ENCODE assay signal across 8 cellular contexts in the genomic region with DNA sequence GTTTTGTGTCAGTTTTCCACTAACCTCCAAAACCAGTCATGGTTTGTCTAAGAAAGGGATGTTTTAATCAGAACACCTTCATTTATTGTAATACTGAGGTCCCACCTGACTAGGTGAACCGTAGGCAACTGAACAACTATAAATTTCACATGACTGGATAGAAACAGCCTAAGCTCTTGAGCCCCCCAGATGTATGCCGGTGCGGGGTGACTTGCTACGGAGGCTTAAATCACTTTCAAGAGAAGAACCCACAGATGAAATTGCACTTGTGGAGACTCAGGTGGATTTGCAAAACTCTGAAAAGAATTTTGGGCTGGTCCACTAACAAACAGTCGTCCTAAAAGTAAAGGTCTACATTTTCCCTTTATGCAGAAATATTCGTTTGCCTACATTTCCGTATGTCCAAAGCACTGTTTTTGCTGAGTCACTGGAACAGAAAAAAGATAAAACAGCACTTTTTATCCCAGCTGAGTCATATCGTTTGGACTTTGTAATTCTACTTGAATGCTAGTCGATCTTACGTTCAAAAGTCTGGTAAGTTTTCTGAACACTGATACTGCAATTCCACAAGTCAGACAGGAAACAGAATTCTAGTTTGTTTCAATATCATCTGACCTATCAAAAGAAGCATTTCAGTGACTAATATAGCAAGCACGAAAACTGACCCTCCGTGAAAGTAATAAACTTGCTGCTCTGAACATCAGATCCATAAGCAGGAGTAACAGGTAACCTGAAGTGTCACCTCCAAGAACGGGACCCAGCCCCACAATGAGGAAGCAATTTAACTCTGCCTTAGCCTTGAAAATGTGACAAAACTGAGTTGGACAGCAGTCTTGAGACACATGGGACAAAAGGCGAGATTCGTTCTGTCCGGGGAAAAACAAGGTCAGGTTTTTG. TPM values are rescaled to one million over a fixed set of nuclear protein-coding genes. Genes with fewer than 3 reads are reported as not detected.
DNase-seq lines count a peak whose midpoint lies in the region; ATAC-seq and TF ChIP-seq lines count a peak whose summit lies in the region.

No MANE protein-coding gene starts in this region.

- H3K4me3 Mint-ChIP-seq in nephron progenitor cell: no peak overlapping the region

- peak; percentile 35 to 42 for DNase-seq in AML-193 (lab: John Stamatoyannopoulos, UW)
- DNase-seq in epithelial cell of esophagus (ENCODE audit: low read depth): peak; percentile 46
- DNase-seq in nephron progenitor cell: no peak
- DNase-seq in NCI-H146 treated with DMSO at 0.1 percent for 48 hours (lab: John Stamatoyannopoulos, UW; ENCODE audit: unreplicated experiment): no peak
- DNase-seq in SW 1271 (lab: John Stamatoyannopoulos, UW): no peak
- DNase-seq in cerebellum (ENCODE audit: low spot score): no peak

- no peaks in the 10 kb centered on the region for H3K36me3 ChIP-seq in OCI-LY1 (ENCODE audit: insufficient read depth, low read length)

- H3K79me2 ChIP-seq in OCI-LY1 (ENCODE audit: insufficient read depth, low read length): peaks cover 15% of the 10 kb centered on the region

- no peaks in the 10 kb centered on the region for H3K9me3 ChIP-seq in OCI-LY1 (ENCODE audit: low read length)

- no peaks in the 10 kb centered on the region for H4K20me1 ChIP-seq in OCI-LY1 (ENCODE audit: insufficient read depth, low read length)

- H3K9me3 Mint-ChIP-seq in nephron progenitor cell: peaks cover 3% of the 10 kb centered on the region

- no peak overlapping the region for H3K27ac ChIP-seq in OCI-LY1 (ENCODE audit: low read depth, low read length, poor library complexity, severe bottlenecking)

- H3K9me2 ChIP-seq in OCI-LY1 (ENCODE audit: low read depth, low read length): no peaks in the 10 kb centered on the region

- H3F3A ChIP-seq in OCI-LY1 (ENCODE audit: insufficient read depth, low read length): no peaks in the 10 kb centered on the region; the same call in 1 of the 2 replicates

- H3K27me3 ChIP-seq in OCI-LY1 (ENCODE audit: insufficient read depth, low read length): no peaks in the 10 kb centered on the region

- peak overlapping the region; percentile 19; the same call in 1 of the 2 replicates for H3K4me2 ChIP-seq in OCI-LY1 (ENCODE audit: low read length)

- H3K27ac Mint-ChIP-seq in nephron progenitor cell: peak overlapping the region; percentile 95

- TF ChIP-seq CTCF in OCI-LY1 (IDR thresholded peaks at IDR 0.05; ENCODE audit: low read length): no peak
- TF ChIP-seq CTCF in epithelial cell of esophagus (IDR thresholded peaks at IDR 0.05; ENCODE audit: insufficient read depth, low read depth, low read length, missing control alignments): no peak
- TF ChIP-seq CTCF in nephron progenitor cell (IDR thresholded peaks at IDR 0.05): no peak

- no peaks in the 10 kb centered on the region for H3K27me3 Mint-ChIP-seq in nephron progenitor cell (ENCODE audit: low read depth, poor library complexity)

- H3K4me1 Mint-ChIP-seq in nephron progenitor cell: peaks cover 79% of the 10 kb centered on the region

- peaks cover 21% of the 10 kb centered on the region for H3K4me1 ChIP-seq in OCI-LY1 (ENCODE audit: insufficient read depth, low read length, severe bottlenecking)

- peaks cover 58% of the 10 kb centered on the region for H3K36me3 Mint-ChIP-seq in nephron progenitor cell (ENCODE audit: low read depth)

- peak; percentile 64 for ATAC-seq in GM21737 (IDR thresholded peaks at IDR 0.05; ENCODE audit: unreplicated experiment)

- H2AFZ ChIP-seq in OCI-LY1 (ENCODE audit: low read length): no peak overlapping the region

- H3K4me3 ChIP-seq in OCI-LY1 (ENCODE audit: low read depth, low read length, poor library complexity, severe bottlenecking) (no peak overlapping the region), epithelial cell of esophagus (ENCODE audit: low read length) (no peak overlapping the region)

- no peak overlapping the region for H3K9ac ChIP-seq in OCI-LY1 (ENCODE audit: low read length)

RNA-seq across cellular contexts. Expression of gene ZNF516, which starts 18.1 kb away (rescaled TPM):
- total RNA-seq in cerebellum: 27.5 TPM

Comparison
In these comparisons a context has a peak if more than half of its experiments do, and no peak if none do; other contexts are left out.
1. DNase-seq: peak in AML-193 (2 of 2) and epithelial cell of esophagus (single experiment); none in nephron progenitor cell (single experiment), NCI-H146 treated with DMSO at 0.1 percent for 48 hours (single experiment), SW 1271 (0 of 2) and cerebellum (single experiment).